ENCODE assay signal across 21 cellular contexts in genomic region chr9:118533101-118533500, GRCh38.
A peak's percentile ranks its signal among the peaks of the same experiment; 100 is the strongest.
DNase-seq lines count a peak whose midpoint lies in the region; ATAC-seq and TF ChIP-seq lines count a peak whose summit lies in the region.
"Had no signal": no experiment of that assay in that cellular context is flagged by ENCODE, and none has a peak within 500 bp of the region (broad histone marks: within the 10 kb centered on the region; RNA-seq: fewer than 3 reads in every experiment).

No MANE protein-coding gene starts in this region.

- DNase-seq in GM04504 (ENCODE audit: low read depth) (peak; percentile 51), RWPE2 (ENCODE audit: low spot score) (no peak), fibroblast of villous mesenchyme (ENCODE audit: low read depth) (peak; percentile 26), NCI-H1048 (lab: John Stamatoyannopoulos, UW) (no peak), NCI-H2171 (lab: John Stamatoyannopoulos, UW) (no peak), NOMO-1 treated with dmso at 0.1 percent for 144 hours (lab: John Stamatoyannopoulos, UW; ENCODE audit: unreplicated experiment) (no peak)
- DNase-seq: activated CD4-positive, alpha-beta T cell treated with anti-CD3 and anti-CD28 coated beads, Interleukin-2, amount 50 U/mL, for 4 hours; activated CD8-positive, alpha-beta memory T cell treated with anti-CD3 and anti-CD28 coated beads, Interleukin-2, amount 50 U/mL, for 48 hours; activated effector memory CD4-positive, alpha-beta T cell treated with Interleukin-2 at 50 U/mL for 16 hours; cortex of kidney; MM.1S; NCI-H1436 treated with DMSO at 0.1 percent for 48 hours; NCI-H526 treated with DMSO at 0.1 percent for 48 hours; Right ventricle myocardium superior; T1000 had no signal

- no peaks in the 10 kb centered on the region for H3K27me3 ChIP-seq in RWPE2 (ENCODE audit: insufficient read depth, poor library complexity, severe bottlenecking)
- H3K27me3 ChIP-seq: hepatocyte, vagina had no signal

- H3K36me3 ChIP-seq in RWPE2 (ENCODE audit: low read depth) = no peaks in the 10 kb centered on the region
- H3K36me3 ChIP-seq: prostate gland, vagina had no signal

- TF ChIP-seq CTCF in RWPE2 (IDR thresholded peaks at IDR 0.05; ENCODE audit: poor library complexity, severe bottlenecking) = no peak
- peak; percentile 6 for TF ChIP-seq CTCF in fibroblast of villous mesenchyme (IDR thresholded peaks at IDR 0.05; ENCODE audit: insufficient read depth, low read depth, low read length)

- ATAC-seq in RWPE2 (ENCODE audit: low read depth) = peak; percentile 66
- ATAC-seq in GM21825 (IDR thresholded peaks at IDR 0.05; ENCODE audit: unreplicated experiment) = no peak
- ATAC-seq: WTC11 had no signal

- H3K27ac ChIP-seq in RWPE2 (ENCODE audit: poor library complexity, severe bottlenecking) = no peak overlapping the region
- H3K27ac ChIP-seq: hepatocyte, prostate gland, vagina had no signal

- H3K9me3 ChIP-seq in RWPE2 (ENCODE audit: severe bottlenecking) = no peaks in the 10 kb centered on the region
- H3K9me3 ChIP-seq: prostate gland, vagina had no signal

- H3K4me1 ChIP-seq in RWPE2 (ENCODE audit: insufficient read depth, poor library complexity, severe bottlenecking) = no peaks in the 10 kb centered on the region
- H3K4me1 ChIP-seq: prostate gland, vagina had no signal

- H3K4me3 ChIP-seq in RWPE2 (ENCODE audit: severe bottlenecking) (no peak overlapping the region), fibroblast of villous mesenchyme (ENCODE audit: low read depth, low read length) (no peak overlapping the region)
- H3K4me3 ChIP-seq: hepatocyte, lung, prostate gland, vagina had no signal

Comparison
In these comparisons a context has a peak if more than half of its experiments do, and no peak if none do; other contexts are left out.
1. DNase-seq: peak in GM04504 (single experiment) and fibroblast of villous mesenchyme (single experiment); none in RWPE2 (single experiment), NCI-H1048 (single experiment), NCI-H2171 (single experiment) and NOMO-1 treated with dmso at 0.1 percent for 144 hours (single experiment).